23 cellular contexts compared by ENCODE assay signal in the genomic region with DNA sequence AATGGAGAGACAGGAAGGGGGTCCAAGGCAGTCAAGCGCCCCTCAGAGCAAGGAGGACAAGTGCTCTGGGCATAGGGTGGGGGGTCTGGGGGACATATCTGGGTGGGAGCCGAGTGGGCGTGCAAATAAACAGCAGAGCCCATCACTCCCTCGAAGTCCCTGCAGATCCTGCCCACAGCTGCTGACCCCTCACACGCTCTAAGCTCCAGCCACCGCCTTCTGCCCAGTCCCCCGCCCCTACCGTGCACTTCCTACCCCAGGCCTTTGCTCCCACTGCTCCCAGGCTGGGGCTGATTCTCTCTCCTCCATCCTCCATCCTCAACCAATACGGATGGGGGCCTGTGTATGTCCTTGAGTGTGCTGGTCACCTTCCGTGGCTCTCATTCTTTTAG. TPM values are rescaled to one million over a fixed set of nuclear protein-coding genes. Genes with fewer than 3 reads are reported as not detected.
"Had no signal": no experiment of that assay in that cellular context is flagged by ENCODE, and none has a peak within 500 bp of the region (broad histone marks: within the 10 kb centered on the region; RNA-seq: fewer than 3 reads in every experiment).

No MANE protein-coding gene starts in this region.

- ATAC-seq: activated CD4-positive, CD25-positive, alpha-beta regulatory T cell treated with anti-CD3 and anti-CD28 coated beads, Interleukin-2, amount 50 U/mL, for 24 hours; left lobe of liver; lower lobe of right lung; stimulated activated effector memory CD8-positive, alpha-beta T cell treated with anti-CD3 and anti-CD28 coated beads, Interleukin-12 subunit alpha, Interleukin-12 subunit beta, amount 100 ng/mL, for 72 hours; stimulated activated naive CD8-positive, alpha-beta T cell treated with anti-CD3 and anti-CD28 coated beads, Interleukin-15, amount 100 ng/mL, for 72 hours had no signal

- H3K36me3 ChIP-seq: breast epithelium, lower lobe of right lung, tibial nerve, WERI-Rb-1 had no signal

- H3K27ac ChIP-seq: breast epithelium, lower lobe of right lung, tibial nerve, WERI-Rb-1 had no signal

- H3K27me3 ChIP-seq: breast epithelium, tibial nerve had no signal

- H3K4me3 ChIP-seq: breast epithelium, lower lobe of right lung, tibial nerve had no signal

- H3K4me1 ChIP-seq: breast epithelium, lower lobe of right lung had no signal

- DNase-seq: activated CD4-positive, alpha-beta T cell treated with anti-CD3 and anti-CD28 coated beads for 48 hours; activated CD4-positive, alpha-beta T cell treated with anti-CD3 and anti-CD28 coated beads, Interleukin-2, amount 50 U/mL, for 48 hours; activated CD8-positive, alpha-beta memory T cell treated with anti-CD3 and anti-CD28 coated beads for 24 hours; activated gamma-delta T cell; activated naive CD4-positive, alpha-beta T cell treated with anti-CD3 and anti-CD28 coated beads, Interleukin-2, amount 10 ng/mL, durations not matched to agents 7 days and 5 days; activated naive CD8-positive, alpha-beta T cell treated with anti-CD3 and anti-CD28 coated beads, Interleukin-2, amount 10 ng/mL, durations not matched to agents 7 days and 5 days; kidney glomerular epithelial cell; lower lobe of right lung; mesenchymal stem cell; naive B cell; right cardiac atrium; stimulated activated CD4-positive, alpha-beta T cell treated with anti-CD3 and anti-CD28 coated beads, Interleukin-4, amount 100 ng/mL, for 24 hours; stimulated activated naive CD8-positive, alpha-beta T cell treated with anti-CD3 and anti-CD28 coated beads, Interleukin-15, amount 100 ng/mL, for 72 hours; substantia nigra; SW 1271; T1000; WERI-Rb-1 had no signal

- H3K9me3 ChIP-seq: breast epithelium, lower lobe of right lung, tibial nerve had no signal

RNA-seq across cellular contexts. Expression of a gene that starts 48.7 kb away (rescaled TPM):
- total RNA-seq: activated naive CD8-positive, alpha-beta T cell treated with anti-CD3 and anti-CD28 coated beads, Interleukin-2, amount 10 ng/mL, durations not matched to agents 7 days and 5 days; breast epithelium; left lobe of liver; omental fat pad had no signal
